1 cellular context compared by ENCODE assay signal in genomic region chr6:30875244-30876038, GRCh38.
TF ChIP-seq lines count a peak whose summit lies in the region.

No MANE protein-coding gene starts in this region.

TF ChIP-seq in K562, 482 proteins besides CTCF, POLR2A, EP300 and RAD21 (continued from another document and continues in another):
- TF ChIP-seq VEZF1 (CRISPR knock-in tag; IDR thresholded peaks at IDR 0.05) (peak; percentile 33), ZNF445 (CRISPR knock-in tag; IDR thresholded peaks at IDR 0.05; ENCODE audit: low read depth) (no peak), NFRKB (IDR thresholded peaks at IDR 0.05; ENCODE audit: low read depth) (peak; percentile 93; the same call in 1 of the 2 replicates), ZNF583 (CRISPR knock-in tag; IDR thresholded peaks at IDR 0.05) (peak; percentile 72), MEIS2 (IDR thresholded peaks at IDR 0.05; ENCODE audit: partially characterized antibody) (peak; percentile 41), PKNOX1 (IDR thresholded peaks at IDR 0.05) (peak; percentile 72), SUPT5H (IDR thresholded peaks at IDR 0.05) (peak; percentile 98), ZC3H11A (IDR thresholded peaks at IDR 0.05; ENCODE audit: low read depth, low read length) (peak; percentile 80; the same call in 1 of the 2 replicates), ZNF75A (CRISPR knock-in tag; IDR thresholded peaks at IDR 0.05) (no peak), ATF1 (CRISPR knock-in tag; IDR thresholded peaks at IDR 0.05) (no peak), ATF1 (tag; IDR thresholded peaks at IDR 0.05) (0 out of 2 replicates have a peak, but pooled peaks have one; percentile 46), RBM22 (IDR thresholded peaks at IDR 0.05; ENCODE audit: low read depth, low read length, poor library complexity, severe bottlenecking) (no peak), SNIP1 (IDR thresholded peaks at IDR 0.05; ENCODE audit: low read depth) (0 out of 2 replicates have a peak, but pooled peaks have one; percentile 7), KAT2B (IDR thresholded peaks at IDR 0.05; ENCODE audit: low read depth, low read length) (no peak), MNT (conservative IDR thresholded peaks at IDR 0.05) (peak in 1 of 2 experiments; percentile 38; a peak in 2 of 4 replicates), NFIC (IDR thresholded peaks at IDR 0.05) (peak; percentile 55), NR0B1 (IDR thresholded peaks at IDR 0.05; ENCODE audit: partially characterized antibody) (no peak), ZNF740 (CRISPR knock-in tag; IDR thresholded peaks at IDR 0.05) (no peak), ZNF740 (tag; IDR thresholded peaks at IDR 0.05) (0 out of 4 replicates have a peak, but pooled peaks of 1 of the 2 experiments have one; percentile 50), BRD4 (IDR thresholded peaks at IDR 0.05) (peak; percentile 71; the same call in 1 of the 2 replicates), AFF1 (IDR thresholded peaks at IDR 0.05; ENCODE audit: low read depth in 1 of 2, partially characterized antibody in 2 of 2) (peak; percentile 34 to 48), CHD4 (IDR thresholded peaks at IDR 0.05; ENCODE audit: insufficient read depth, insufficient replicate concordance, low read depth, low read length, poor library complexity, severe bottlenecking) (peak; percentile 13), COPS2 (conservative IDR thresholded peaks at IDR 0.05) (no peak), TAF9B (IDR thresholded peaks at IDR 0.05; ENCODE audit: partially characterized antibody) (peak; percentile 65), ELF4 (CRISPR knock-in tag; IDR thresholded peaks at IDR 0.05) (no peak), ZNF766 (CRISPR knock-in tag; conservative IDR thresholded peaks at IDR 0.05) (peak; percentile 50), MYC (IDR thresholded peaks at IDR 0.05; ENCODE audit: low read depth, low read length) (no peak), MYC (CRISPR knock-in tag; IDR thresholded peaks at IDR 0.05; ENCODE audit: borderline replicate concordance, low read depth) (no peak), DEAF1 (CRISPR knock-in tag; IDR thresholded peaks at IDR 0.05) (no peak)
- TF ChIP-seq, protein P1, sequence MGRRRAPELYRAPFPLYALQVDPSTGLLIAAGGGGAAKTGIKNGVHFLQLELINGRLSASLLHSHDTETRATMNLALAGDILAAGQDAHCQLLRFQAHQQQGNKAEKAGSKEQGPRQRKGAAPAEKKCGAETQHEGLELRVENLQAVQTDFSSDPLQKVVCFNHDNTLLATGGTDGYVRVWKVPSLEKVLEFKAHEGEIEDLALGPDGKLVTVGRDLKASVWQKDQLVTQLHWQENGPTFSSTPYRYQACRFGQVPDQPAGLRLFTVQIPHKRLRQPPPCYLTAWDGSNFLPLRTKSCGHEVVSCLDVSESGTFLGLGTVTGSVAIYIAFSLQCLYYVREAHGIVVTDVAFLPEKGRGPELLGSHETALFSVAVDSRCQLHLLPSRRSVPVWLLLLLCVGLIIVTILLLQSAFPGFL (CRISPR knock-in tag; IDR thresholded peaks at IDR 0.05): no peak
- TF ChIP-seq, protein P2, sequence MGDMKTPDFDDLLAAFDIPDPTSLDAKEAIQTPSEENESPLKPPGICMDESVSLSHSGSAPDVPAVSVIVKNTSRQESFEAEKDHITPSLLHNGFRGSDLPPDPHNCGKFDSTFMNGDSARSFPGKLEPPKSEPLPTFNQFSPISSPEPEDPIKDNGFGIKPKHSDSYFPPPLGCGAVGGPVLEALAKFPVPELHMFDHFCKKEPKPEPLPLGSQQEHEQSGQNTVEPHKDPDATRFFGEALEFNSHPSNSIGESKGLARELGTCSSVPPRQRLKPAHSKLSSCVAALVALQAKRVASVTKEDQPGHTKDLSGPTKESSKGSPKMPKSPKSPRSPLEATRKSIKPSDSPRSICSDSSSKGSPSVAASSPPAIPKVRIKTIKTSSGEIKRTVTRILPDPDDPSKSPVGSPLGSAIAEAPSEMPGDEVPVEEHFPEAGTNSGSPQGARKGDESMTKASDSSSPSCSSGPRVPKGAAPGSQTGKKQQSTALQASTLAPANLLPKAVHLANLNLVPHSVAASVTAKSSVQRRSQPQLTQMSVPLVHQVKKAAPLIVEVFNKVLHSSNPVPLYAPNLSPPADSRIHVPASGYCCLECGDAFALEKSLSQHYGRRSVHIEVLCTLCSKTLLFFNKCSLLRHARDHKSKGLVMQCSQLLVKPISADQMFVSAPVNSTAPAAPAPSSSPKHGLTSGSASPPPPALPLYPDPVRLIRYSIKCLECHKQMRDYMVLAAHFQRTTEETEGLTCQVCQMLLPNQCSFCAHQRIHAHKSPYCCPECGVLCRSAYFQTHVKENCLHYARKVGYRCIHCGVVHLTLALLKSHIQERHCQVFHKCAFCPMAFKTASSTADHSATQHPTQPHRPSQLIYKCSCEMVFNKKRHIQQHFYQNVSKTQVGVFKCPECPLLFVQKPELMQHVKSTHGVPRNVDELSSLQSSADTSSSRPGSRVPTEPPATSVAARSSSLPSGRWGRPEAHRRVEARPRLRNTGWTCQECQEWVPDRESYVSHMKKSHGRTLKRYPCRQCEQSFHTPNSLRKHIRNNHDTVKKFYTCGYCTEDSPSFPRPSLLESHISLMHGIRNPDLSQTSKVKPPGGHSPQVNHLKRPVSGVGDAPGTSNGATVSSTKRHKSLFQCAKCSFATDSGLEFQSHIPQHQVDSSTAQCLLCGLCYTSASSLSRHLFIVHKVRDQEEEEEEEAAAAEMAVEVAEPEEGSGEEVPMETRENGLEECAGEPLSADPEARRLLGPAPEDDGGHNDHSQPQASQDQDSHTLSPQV (IDR thresholded peaks at IDR 0.05): peak; percentile 98
- TF ChIP-seq, protein P3, sequence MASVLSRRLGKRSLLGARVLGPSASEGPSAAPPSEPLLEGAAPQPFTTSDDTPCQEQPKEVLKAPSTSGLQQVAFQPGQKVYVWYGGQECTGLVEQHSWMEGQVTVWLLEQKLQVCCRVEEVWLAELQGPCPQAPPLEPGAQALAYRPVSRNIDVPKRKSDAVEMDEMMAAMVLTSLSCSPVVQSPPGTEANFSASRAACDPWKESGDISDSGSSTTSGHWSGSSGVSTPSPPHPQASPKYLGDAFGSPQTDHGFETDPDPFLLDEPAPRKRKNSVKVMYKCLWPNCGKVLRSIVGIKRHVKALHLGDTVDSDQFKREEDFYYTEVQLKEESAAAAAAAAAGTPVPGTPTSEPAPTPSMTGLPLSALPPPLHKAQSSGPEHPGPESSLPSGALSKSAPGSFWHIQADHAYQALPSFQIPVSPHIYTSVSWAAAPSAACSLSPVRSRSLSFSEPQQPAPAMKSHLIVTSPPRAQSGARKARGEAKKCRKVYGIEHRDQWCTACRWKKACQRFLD (CRISPR knock-in tag; IDR thresholded peaks at IDR 0.05): peak; percentile 60
- TF ChIP-seq, protein P4, sequence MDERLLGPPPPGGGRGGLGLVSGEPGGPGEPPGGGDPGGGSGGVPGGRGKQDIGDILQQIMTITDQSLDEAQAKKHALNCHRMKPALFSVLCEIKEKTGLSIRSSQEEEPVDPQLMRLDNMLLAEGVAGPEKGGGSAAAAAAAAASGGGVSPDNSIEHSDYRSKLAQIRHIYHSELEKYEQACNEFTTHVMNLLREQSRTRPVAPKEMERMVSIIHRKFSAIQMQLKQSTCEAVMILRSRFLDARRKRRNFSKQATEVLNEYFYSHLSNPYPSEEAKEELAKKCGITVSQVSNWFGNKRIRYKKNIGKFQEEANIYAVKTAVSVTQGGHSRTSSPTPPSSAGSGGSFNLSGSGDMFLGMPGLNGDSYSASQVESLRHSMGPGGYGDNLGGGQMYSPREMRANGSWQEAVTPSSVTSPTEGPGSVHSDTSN (CRISPR knock-in tag; IDR thresholded peaks at IDR 0.05; ENCODE audit: low read depth): no peak
- TF ChIP-seq, protein P4 (tag; conservative IDR thresholded peaks at IDR 0.05; ENCODE audit: low read depth): peak; percentile 45; the same call in 1 of the 2 replicates
